In genomic region chrX:154382483-154383069, GRCh38 we compare ENCODE assay signal across 29 cellular contexts. TPM values are rescaled to one million over a fixed set of nuclear protein-coding genes. Genes with fewer than 3 reads are reported as not detected.
DNase-seq lines count a peak whose midpoint lies in the region; ATAC-seq, FAIRE-seq and TF ChIP-seq lines count a peak whose summit lies in the region.
"Had no signal": no experiment of that assay in that cellular context is flagged by ENCODE, and none has a peak within 500 bp of the region (broad histone marks: within the 10 kb centered on the region; RNA-seq: fewer than 3 reads in every experiment).

No MANE protein-coding gene starts in this region.

- no peak overlapping the region for H3K4me3 ChIP-seq in right cardiac atrium (ENCODE audit: low read length)
- H3K4me3 ChIP-seq in H1 (ENCODE audit: extremely low read depth in 1 of 4, insufficient read depth in 2 of 4, low read depth in 3 of 4, low read length in 4 of 4): no peak overlapping the region
- H3K4me3 ChIP-seq: adrenal gland, BLaER1, heart left ventricle, suprapubic skin had no signal

- H3K9me3 ChIP-seq in right cardiac atrium (ENCODE audit: control insufficient read depth, low read length) (no peaks in the 10 kb centered on the region), H1 (ENCODE audit: insufficient read depth in 2 of 2, low read depth in 1 of 2, low read length in 1 of 2) (no peaks in the 10 kb centered on the region)
- H3K9me3 ChIP-seq: adrenal gland, Caco-2, suprapubic skin had no signal

- H3K9me3 Mint-ChIP-seq in stimulated activated effector memory CD8-positive, alpha-beta T cell treated with anti-CD3 and anti-CD28 coated beads, Interleukin-12 subunit alpha, Interleukin-12 subunit beta, amount 100 ng/mL, for 72 hours: no peaks in the 10 kb centered on the region
- H3K9me3 Mint-ChIP-seq: activated CD8-positive, alpha-beta T cell treated with anti-CD3 and anti-CD28 coated beads for 36 hours; stimulated activated naive B cell treated with anti-CD40 and anti-IgM and Interleukin-4, amounts not matched to agents 10 μg/mL and 1 μg/mL and 100 μg/mL, for 72 hours had no signal

- H3K4me1 ChIP-seq in right cardiac atrium (ENCODE audit: control insufficient read depth, insufficient read depth, low read length) (no peaks in the 10 kb centered on the region), H1 (replicated peaks in 1 of 4; ENCODE audit: control insufficient read depth in 3 of 4, insufficient read depth in 4 of 4, low read length in 3 of 4) (peaks cover 0 to 20% (median 9%) of the 10 kb centered on the region in 4 experiments; a peak in 6 of 7 replicates)
- H3K4me1 ChIP-seq: Caco-2 had no signal

- H2BK120ac ChIP-seq in H1 (replicated peaks; ENCODE audit: low read depth, low read length): no peak overlapping the region

- no peak overlapping the region for H2BK20ac ChIP-seq in H1 (ENCODE audit: low read length)

- no peak overlapping the region for H3K9ac ChIP-seq in H1 (replicated peaks in 1 of 4; ENCODE audit: extremely low read depth in 1 of 4, low read depth in 3 of 4, low read length in 3 of 4)
- H3K9ac ChIP-seq: BLaER1 had no signal

- no peak overlapping the region for H4K8ac ChIP-seq in H1 (ENCODE audit: extremely low read depth, insufficient read depth, low read length)

- TF ChIP-seq RAD21 in Ishikawa (IDR thresholded peaks at IDR 0.05; ENCODE audit: low read depth): no peak
- no peak for TF ChIP-seq RAD21 in H1 (IDR thresholded peaks at IDR 0.05 in 1 of 2, conservative IDR thresholded peaks at IDR 0.05 in 1 of 2; ENCODE audit: low read depth in 2 of 2, low read length in 2 of 2)

- no peak overlapping the region for H2BK15ac ChIP-seq in H1 (ENCODE audit: low read length)

- CTCF ChIA-PET in H1 (lab: Charles Lee; ENCODE audit: partially characterized antibody): interaction anchor here (1.7 to 3.9 kb wide), 2 partner anchors 9 to 145 kb away, joined by 6 to 29 read pairs; partner anchors contain the start of gene FLNA

- H3K79me2 ChIP-seq in H1 (ENCODE audit: control insufficient read depth in 1 of 2, insufficient read depth in 2 of 2, low read length in 2 of 2): peaks cover 0 to 13% of the 10 kb centered on the region in 2 experiments; a peak in 2 of 4 replicates

- peaks cover 25% of the 10 kb centered on the region for H3K4me1 Mint-ChIP-seq in stimulated activated effector memory CD8-positive, alpha-beta T cell treated with anti-CD3 and anti-CD28 coated beads, Interleukin-12 subunit alpha, Interleukin-12 subunit beta, amount 100 ng/mL, for 72 hours

- TF ChIP-seq POLR2A in H1 (IDR thresholded peaks at IDR 0.05; ENCODE audit: control extremely low read depth in 1 of 2, low read depth in 2 of 2, low read length in 2 of 2): peak in 1 of 2 experiments; percentile 42; a peak in 1 of 3 replicates

- no peak overlapping the region for H3K4ac ChIP-seq in H1 (replicated peaks; ENCODE audit: insufficient read length, low read depth, low read length)

- H3K36me3 ChIP-seq in H1 (ENCODE audit: control insufficient read depth in 2 of 4, insufficient read depth in 4 of 4, low read length in 3 of 4): peaks cover 0 to 26% (median 0%) of the 10 kb centered on the region in 4 experiments; a peak in 2 of 8 replicates
- H3K36me3 ChIP-seq: adrenal gland, suprapubic skin had no signal

- no peak for TF ChIP-seq CTCF in H1 (IDR thresholded peaks at IDR 0.05; ENCODE audit: control extremely low read depth in 1 of 3, insufficient read depth in 1 of 3, low read depth in 1 of 3, low read length in 3 of 3)

- H3K4me2 ChIP-seq in H1 (ENCODE audit: insufficient read depth in 1 of 2, low read depth in 2 of 2, low read length in 2 of 2): no peak overlapping the region; a peak in 1 of 4 replicates
- H3K4me2 ChIP-seq: BLaER1 had no signal

- no peak overlapping the region for H3K56ac ChIP-seq in H1 (replicated peaks; ENCODE audit: insufficient read length, low read depth, low read length)

- H3K27me3 ChIP-seq in right cardiac atrium (ENCODE audit: control insufficient read depth, insufficient read depth): no peaks in the 10 kb centered on the region
- no peaks in the 10 kb centered on the region for H3K27me3 ChIP-seq in H1 (replicated peaks in 1 of 4; ENCODE audit: control insufficient read depth in 3 of 4, extremely low read depth in 1 of 4, insufficient read depth in 3 of 4, low read length in 3 of 4)
- H3K27me3 ChIP-seq: adrenal gland, BLaER1, heart left ventricle, suprapubic skin had no signal

- intact Hi-C loops in right cardiac atrium (cut with DNase I) (no loop called here), cardiac septum (cut with DNase I) (no loop called here)

- no peak overlapping the region for H4K91ac ChIP-seq in H1 (replicated peaks; ENCODE audit: insufficient read length, low read length)

- no peak for ATAC-seq in right cardiac atrium
- ATAC-seq in stimulated activated effector memory CD8-positive, alpha-beta T cell treated with anti-CD3 and anti-CD28 coated beads, Interleukin-12 subunit alpha, Interleukin-12 subunit beta, amount 100 ng/mL, for 72 hours: no peak
- ATAC-seq: activated CD8-positive, alpha-beta T cell treated with anti-CD3 and anti-CD28 coated beads for 36 hours; heart left ventricle; sciatic nerve; stimulated activated naive B cell treated with anti-CD40 and anti-IgM and Interleukin-4, amounts not matched to agents 10 μg/mL and 1 μg/mL and 100 μg/mL, for 72 hours had no signal

- WGBS in right cardiac atrium: 75% methylated on average over 11 of the region's 11 CpGs
- WGBS in H1 (ENCODE audit: extremely low coverage in 1 of 2, insufficient coverage in 1 of 2, insufficient read length in 1 of 2, insufficient replicate concordance in 2 of 2, low coverage in 1 of 2, low lambda C conversion rate in 2 of 2, missing lambda C conversion rate in 1 of 2), 2 experiments: 95% methylated on average over 11 of the region's 11 CpGs; no CpG with 5 or more reads in 1 of the 2 experiments

- no peak overlapping the region for H2BK12ac ChIP-seq in H1 (ENCODE audit: low read depth, low read length)

- H3K23ac ChIP-seq in H1 (ENCODE audit: insufficient read length): no peak overlapping the region

- H3K79me1 ChIP-seq in H1 (ENCODE audit: low read depth, low read length): no peaks in the 10 kb centered on the region

- peaks cover 56% of the 10 kb centered on the region for H3K36me3 Mint-ChIP-seq in stimulated activated effector memory CD8-positive, alpha-beta T cell treated with anti-CD3 and anti-CD28 coated beads, Interleukin-12 subunit alpha, Interleukin-12 subunit beta, amount 100 ng/mL, for 72 hours

- DNase-seq in right cardiac atrium (peak in 2 of 3 donors; percentile 21 to 35), cardiac septum (ENCODE audit: low spot score) (no peak), H1 (ENCODE audit: low read depth in 1 of 2, low spot score in 2 of 2) (no peak), NCI-H1930 (lab: John Stamatoyannopoulos, UW) (no peak), DMS79 treated with DMSO at 0.1 percent for 48 hours (lab: John Stamatoyannopoulos, UW) (no peak), RPMI8226 (no peak)
- DNase-seq in stimulated activated effector memory CD8-positive, alpha-beta T cell treated with anti-CD3 and anti-CD28 coated beads, Interleukin-12 subunit alpha, Interleukin-12 subunit beta, amount 100 ng/mL, for 72 hours (ENCODE audit: low spot score in 2 of 2): no peak
- DNase-seq: activated CD4-positive, CD25-positive, alpha-beta regulatory T cell treated with anti-CD3 and anti-CD28 coated beads, Interleukin-2, amount 50 U/mL, for 72 hours; activated CD8-positive, alpha-beta T cell treated with anti-CD3 and anti-CD28 coated beads for 36 hours; activated gamma-delta T cell; adrenal gland; Caco-2; DND-41; effector memory CD4-positive, alpha-beta T cell; foreskin fibroblast; heart left ventricle; NCI-H1105 treated with DMSO at 0.1 percent for 48 hours; NCI-H2029 treated with DMSO at 0.1 percent for 48 hours; NCI-H2227 treated with DMSO at 0.1 percent for 48 hours; posterior cingulate gyrus; stimulated activated CD4-positive, alpha-beta T cell treated with anti-CD3 and anti-CD28 coated beads, Interleukin-4, amount 100 ng/mL, for 4 hours; stimulated activated naive B cell treated with anti-CD40 and anti-IgM and Interleukin-4, amounts not matched to agents 10 μg/mL and 1 μg/mL and 100 μg/mL, for 72 hours had no signal

- H2AFZ ChIP-seq in H1 (ENCODE audit: low read length): no peak overlapping the region

- no peak overlapping the region for H3K4me3 Mint-ChIP-seq in stimulated activated effector memory CD8-positive, alpha-beta T cell treated with anti-CD3 and anti-CD28 coated beads, Interleukin-12 subunit alpha, Interleukin-12 subunit beta, amount 100 ng/mL, for 72 hours
- H3K4me3 Mint-ChIP-seq: activated CD8-positive, alpha-beta T cell treated with anti-CD3 and anti-CD28 coated beads for 36 hours; stimulated activated naive B cell treated with anti-CD40 and anti-IgM and Interleukin-4, amounts not matched to agents 10 μg/mL and 1 μg/mL and 100 μg/mL, for 72 hours had no signal

- H2AK5ac ChIP-seq in H1 (ENCODE audit: low read depth, low read length): no peak overlapping the region

- POLR2A ChIA-PET in H1 (lab: Charles Lee; ENCODE audit: partially characterized antibody): interaction anchor here (1.2 to 6.5 kb wide), 5 partner anchors 9 to 34 kb away, joined by 5 to 107 read pairs (median 31); partner anchors contain the start of genes FLNA and RPL10

- no peak overlapping the region for H3K18ac ChIP-seq in H1 (ENCODE audit: extremely low read depth, low read length)

- H3K27ac Mint-ChIP-seq in stimulated activated effector memory CD8-positive, alpha-beta T cell treated with anti-CD3 and anti-CD28 coated beads, Interleukin-12 subunit alpha, Interleukin-12 subunit beta, amount 100 ng/mL, for 72 hours: peak overlapping the region; percentile 73
- H3K27ac Mint-ChIP-seq: activated CD8-positive, alpha-beta T cell treated with anti-CD3 and anti-CD28 coated beads for 36 hours had no signal

- TF ChIP-seq EP300 in Ishikawa (IDR thresholded peaks at IDR 0.05; ENCODE audit: borderline replicate concordance) (no peak), H1 (IDR thresholded peaks at IDR 0.05; ENCODE audit: borderline replicate concordance in 1 of 2, low read depth in 2 of 2, low read length in 2 of 2) (no peak)

- H4K20me1 ChIP-seq in H1 (replicated peaks in 1 of 2; ENCODE audit: control insufficient read depth in 1 of 2, insufficient read depth in 2 of 2, low read length in 2 of 2): peaks cover 0 to 2% of the 10 kb centered on the region in 2 experiments

- no peak overlapping the region for H3K27ac ChIP-seq in right cardiac atrium (ENCODE audit: low read length)
- no peak overlapping the region for H3K27ac ChIP-seq in H1 (ENCODE audit: low read depth, low read length)
- H3K27ac ChIP-seq: BLaER1, suprapubic skin had no signal

- H3K14ac ChIP-seq in H1 (ENCODE audit: insufficient read length): no peak overlapping the region

- H2BK5ac ChIP-seq in H1 (ENCODE audit: low read depth, low read length): no peak overlapping the region

- no peak overlapping the region for H4K5ac ChIP-seq in H1 (ENCODE audit: insufficient read length, low read depth, low read length)

- no peak for FAIRE-seq in H1 (lab: Jason Lieb, UNC)
- FAIRE-seq: colon, H54, TTC549 had no signal

- peaks cover 4% of the 10 kb centered on the region; the same call in 1 of the 2 replicates for H3K23me2 ChIP-seq in H1 (ENCODE audit: low read depth, low read length)

RNA-seq across cellular contexts. Expression of gene EMD, which starts 3.5 kb away (rescaled TPM):
- total RNA-seq in right cardiac atrium (10 to 100 TPM; 58.5 to 72.9 (median 60.0) TPM), cardiac septum (66.2 TPM)
- polyA plus RNA-seq in right cardiac atrium (86.1 TPM), H1 (2011; rRNA removed) (45.5 and 128 TPM in 2 replicates)
- 104 and 109 TPM in 2 replicates for total RNA-seq in H1 (2021; fragmentation: NEBNext Ultra II Directional; extraction: Animal tissue kit (Norgen Biotek cat#: 25700))
- polyA plus RNA-seq in H1 (2011; cell fraction: cytosol; rRNA removed): 88.6 TPM
- polyA plus RNA-seq in H1 (2011; cell fraction: nucleus; rRNA removed): 218 TPM
- 84.6 to 114 TPM (median 106 TPM) in 4 replicates for polyA plus RNA-seq in H1 (2012, experiment 1 of 2)
- polyA plus RNA-seq in H1 (2012, experiment 2 of 2): 104 TPM
- 71.7 TPM for polyA plus RNA-seq in H1 (2013, experiment 1 of 2)
- 72.0 TPM for polyA plus RNA-seq in H1 (2013, experiment 2 of 2)
- 21.4 and 56.1 TPM in 2 replicates for polyA minus RNA-seq in H1 (2011; rRNA and poly(A)+ RNA removed)
- polyA minus RNA-seq in H1 (2011; cell fraction: cytosol; rRNA and poly(A)+ RNA removed): 62.9 TPM
- polyA minus RNA-seq in H1 (2011; cell fraction: nucleus; rRNA and poly(A)+ RNA removed): 71.8 TPM

RNA-seq across cellular contexts. Expression of gene FLNA, which starts 8.1 kb away (rescaled TPM):
- total RNA-seq in right cardiac atrium: 100 to 1,000 TPM; 262 to 363 (median 298) TPM
- polyA plus RNA-seq in right cardiac atrium: 271 TPM
- 347 TPM for total RNA-seq in cardiac septum
- 925 and 957 TPM in 2 replicates for total RNA-seq in H1 (2021; fragmentation: NEBNext Ultra II Directional; extraction: Animal tissue kit (Norgen Biotek cat#: 25700))
- polyA plus RNA-seq in H1 (2011; rRNA removed): 315 and 451 TPM in 2 replicates
- 251 TPM for polyA plus RNA-seq in H1 (2011; cell fraction: cytosol; rRNA removed)
- 1,759 TPM for polyA plus RNA-seq in H1 (2011; cell fraction: nucleus; rRNA removed)
- polyA plus RNA-seq in H1 (2012, experiment 1 of 2): 767 to 1,094 TPM (median 1,076 TPM) in 4 replicates
- polyA plus RNA-seq in H1 (2012, experiment 2 of 2): 883 TPM
- polyA plus RNA-seq in H1 (2013, experiment 1 of 2): 705 TPM
- 715 TPM for polyA plus RNA-seq in H1 (2013, experiment 2 of 2)
- polyA minus RNA-seq in H1 (2011; rRNA and poly(A)+ RNA removed): 1,078 and 1,259 TPM in 2 replicates
- polyA minus RNA-seq in H1 (2011; cell fraction: cytosol; rRNA and poly(A)+ RNA removed): 972 TPM
- 786 TPM for polyA minus RNA-seq in H1 (2011; cell fraction: nucleus; rRNA and poly(A)+ RNA removed)

RNA-seq across cellular contexts. Expression of gene RPL10, which starts 15.6 kb away (rescaled TPM):
- total RNA-seq in right cardiac atrium (1,000 to 10,000 TPM; 2,034 to 2,544 (median 2,211) TPM), cardiac septum (1,520 TPM)
- polyA plus RNA-seq in right cardiac atrium (2,857 TPM), H1 (2011; rRNA removed) (4,127 and 4,293 TPM in 2 replicates)
- total RNA-seq in H1 (2021; fragmentation: NEBNext Ultra II Directional; extraction: Animal tissue kit (Norgen Biotek cat#: 25700)): 2,633 and 2,739 TPM in 2 replicates
- polyA plus RNA-seq in H1 (2011; cell fraction: cytosol; rRNA removed): 5,761 TPM
- polyA plus RNA-seq in H1 (2011; cell fraction: nucleus; rRNA removed): 3,153 TPM
- polyA plus RNA-seq in H1 (2012, experiment 1 of 2): 3,130 to 3,861 TPM (median 3,536 TPM) in 4 replicates
- polyA plus RNA-seq in H1 (2012, experiment 2 of 2): 7,339 TPM
- 3,375 TPM for polyA plus RNA-seq in H1 (2013, experiment 1 of 2)
- 3,168 TPM for polyA plus RNA-seq in H1 (2013, experiment 2 of 2)
- 1,237 and 1,471 TPM in 2 replicates for polyA minus RNA-seq in H1 (2011; rRNA and poly(A)+ RNA removed)
- polyA minus RNA-seq in H1 (2011; cell fraction: cytosol; rRNA and poly(A)+ RNA removed): 1,290 TPM
- 850 TPM for polyA minus RNA-seq in H1 (2011; cell fraction: nucleus; rRNA and poly(A)+ RNA removed)

RNA-seq across cellular contexts. Expression of gene DNASE1L1, which starts 26.5 kb away (rescaled TPM):
- total RNA-seq in right cardiac atrium (10 to 100 TPM; 47.3 to 52.6 (median 51.2) TPM), cardiac septum (32.9 TPM)
- polyA plus RNA-seq in right cardiac atrium (60.5 TPM), H1 (2011; rRNA removed) (30.0 and 30.4 TPM in 2 replicates)
- total RNA-seq in H1 (2021; fragmentation: NEBNext Ultra II Directional; extraction: Animal tissue kit (Norgen Biotek cat#: 25700)): 8.7 and 10.3 TPM in 2 replicates
- 20.6 TPM for polyA plus RNA-seq in H1 (2011; cell fraction: cytosol; rRNA removed)
- polyA plus RNA-seq in H1 (2011; cell fraction: nucleus; rRNA removed): 28.3 TPM
- 9.6 to 18.4 TPM (median 16.1 TPM) in 4 replicates for polyA plus RNA-seq in H1 (2012, experiment 1 of 2)
- 12.0 TPM for polyA plus RNA-seq in H1 (2012, experiment 2 of 2)
- polyA plus RNA-seq in H1 (2013, experiment 1 of 2): 9.0 TPM
- 9.1 TPM for polyA plus RNA-seq in H1 (2013, experiment 2 of 2)
- polyA minus RNA-seq in H1 (2011; rRNA and poly(A)+ RNA removed): 11.0 and 12.5 TPM in 2 replicates
- polyA minus RNA-seq in H1 (2011; cell fraction: cytosol; rRNA and poly(A)+ RNA removed): 10.4 TPM
- polyA minus RNA-seq in H1 (2011; cell fraction: nucleus; rRNA and poly(A)+ RNA removed): 7.4 TPM

RNA-seq across cellular contexts. Expression of gene TAFAZZIN, which starts 28.8 kb away (rescaled TPM):
- total RNA-seq in right cardiac atrium (10 to 100 TPM; 38.0 to 45.0 (median 39.0) TPM), cardiac septum (41.6 TPM)
- polyA plus RNA-seq in right cardiac atrium (43.9 TPM), H1 (2011; rRNA removed) (28.6 and 42.8 TPM in 2 replicates)
- 23.9 and 25.3 TPM in 2 replicates for total RNA-seq in H1 (2021; fragmentation: NEBNext Ultra II Directional; extraction: Animal tissue kit (Norgen Biotek cat#: 25700))
- polyA plus RNA-seq in H1 (2011; cell fraction: cytosol; rRNA removed): 41.9 TPM
- polyA plus RNA-seq in H1 (2011; cell fraction: nucleus; rRNA removed): 150 TPM
- polyA plus RNA-seq in H1 (2012, experiment 1 of 2): 23.5 to 41.0 TPM (median 34.1 TPM) in 4 replicates
- polyA plus RNA-seq in H1 (2012, experiment 2 of 2): 26.1 TPM
- polyA plus RNA-seq in H1 (2013, experiment 1 of 2): 28.9 TPM
- 26.1 TPM for polyA plus RNA-seq in H1 (2013, experiment 2 of 2)
- 13.4 and 17.8 TPM in 2 replicates for polyA minus RNA-seq in H1 (2011; rRNA and poly(A)+ RNA removed)
- polyA minus RNA-seq in H1 (2011; cell fraction: cytosol; rRNA and poly(A)+ RNA removed): 19.6 TPM
- polyA minus RNA-seq in H1 (2011; cell fraction: nucleus; rRNA and poly(A)+ RNA removed): 34.1 TPM

Comparison
In these comparisons a context has a peak if more than half of its experiments do, and no peak if none do; other contexts are left out.
1. DNase-seq: peak in right cardiac atrium (2 of 3); none in cardiac septum (single experiment), H1 (0 of 2), stimulated activated effector memory CD8-positive, alpha-beta T cell treated with anti-CD3 and anti-CD28 coated beads, Interleukin-12 subunit alpha, Interleukin-12 subunit beta, amount 100 ng/mL, for 72 hours (0 of 2), NCI-H1930 (0 of 2), DMS79 treated with DMSO at 0.1 percent for 48 hours (single experiment) and RPMI8226 (single experiment).